Comparison of ENCODE assay signal across 11 cellular contexts in the genomic region with DNA sequence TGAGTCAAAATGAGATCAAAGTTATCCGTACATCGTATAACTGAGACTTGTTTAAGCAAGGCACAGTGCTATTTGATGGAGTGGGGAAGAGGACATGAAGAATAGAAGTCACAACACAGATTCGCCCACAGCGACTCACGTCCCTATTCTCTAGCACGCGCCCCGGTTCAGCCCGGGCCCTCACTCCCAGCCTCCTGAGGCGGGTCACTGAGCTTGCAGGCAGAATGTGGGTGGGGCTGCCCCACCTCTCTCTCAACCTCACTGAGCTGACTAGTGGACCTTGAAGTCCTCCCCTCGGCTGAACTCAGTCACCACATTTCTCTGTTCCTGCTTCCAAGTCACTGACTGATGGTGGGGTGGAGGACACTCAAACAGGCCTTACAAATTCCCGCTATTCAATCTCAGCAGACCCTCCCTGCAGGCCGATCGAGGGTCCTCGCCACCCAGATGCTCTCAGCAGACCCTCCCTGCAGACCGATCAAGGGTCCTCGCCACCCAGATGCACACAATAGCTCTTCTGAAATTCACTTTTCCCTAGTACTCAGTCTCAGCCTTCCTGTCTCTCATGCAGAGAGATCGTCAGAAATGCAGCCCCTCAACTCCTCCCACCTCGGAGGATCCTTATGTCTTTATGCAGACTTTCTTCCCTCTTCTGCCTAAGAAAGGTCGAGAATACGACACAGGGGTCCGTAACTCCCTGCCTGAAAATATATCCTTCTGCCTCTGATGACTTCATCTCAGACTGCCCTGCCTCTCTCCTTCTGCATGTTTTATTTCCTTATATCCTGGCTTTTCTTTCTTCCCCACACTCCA. TPM values are rescaled to one million over a fixed set of nuclear protein-coding genes. Genes with fewer than 3 reads are reported as not detected.
A peak's percentile ranks its signal among the peaks of the same experiment; 100 is the strongest.
DNase-seq lines count a peak whose midpoint lies in the region; ATAC-seq and FAIRE-seq lines count a peak whose summit lies in the region.
"Had no signal": no experiment of that assay in that cellular context is flagged by ENCODE, and none has a peak within 500 bp of the region (broad histone marks: within the 10 kb centered on the region; RNA-seq: fewer than 3 reads in every experiment).

No MANE protein-coding gene starts in this region.

- ATAC-seq in GM21619 (IDR thresholded peaks at IDR 0.05; ENCODE audit: unreplicated experiment) (peak; percentile 95), HG03457 (IDR thresholded peaks at IDR 0.05; ENCODE audit: unreplicated experiment) (peak; percentile 97), left lobe of liver (peak; percentile 30)

- DNase-seq in GM18507 (ENCODE audit: extremely low spot score, insufficient read length, low read depth): peak; percentile 72
- no peak for DNase-seq in left lobe of liver (ENCODE audit: low spot score)
- no peak for DNase-seq in NCI-H1417 (lab: John Stamatoyannopoulos, UW)
- no peak for DNase-seq in activated CD4-positive, alpha-beta memory T cell treated with anti-CD3 and anti-CD28 coated beads, Interleukin-2, amount 10 ng/mL, durations not matched to agents 7 days and 5 days
- no peak for DNase-seq in effector CD8-positive, alpha-beta T cell (lab: John Stamatoyannopoulos, UW)
- no peak for DNase-seq in NCI-H1417 treated with DMSO at 0.1 percent for 48 hours (lab: John Stamatoyannopoulos, UW)
- DNase-seq: NCI-H524 treated with DMSO at 0.1 percent for 48 hours, nucleus accumbens had no signal

- H3K9me3 Mint-ChIP-seq in activated CD4-positive, alpha-beta memory T cell treated with anti-CD3 and anti-CD28 coated beads, Interleukin-2, amount 10 ng/mL, durations not matched to agents 7 days and 5 days: no peaks in the 10 kb centered on the region

- no peaks in the 10 kb centered on the region for H3K36me3 Mint-ChIP-seq in activated CD4-positive, alpha-beta memory T cell treated with anti-CD3 and anti-CD28 coated beads, Interleukin-2, amount 10 ng/mL, durations not matched to agents 7 days and 5 days (ENCODE audit: low read depth)

- no peak overlapping the region for H3K27ac Mint-ChIP-seq in activated CD4-positive, alpha-beta memory T cell treated with anti-CD3 and anti-CD28 coated beads, Interleukin-2, amount 10 ng/mL, durations not matched to agents 7 days and 5 days

- CTCF ChIA-PET in activated CD4-positive, alpha-beta memory T cell treated with anti-CD3 and anti-CD28 coated beads, Interleukin-2, amount 10 ng/mL, durations not matched to agents 7 days and 5 days (lab: Charles Lee): no interaction called here

- peak; percentile 100 for FAIRE-seq in GM18507 (lab: Jason Lieb, UNC)
- FAIRE-seq: G401.6 had no signal

- peaks cover 5% of the 10 kb centered on the region for H3K4me1 Mint-ChIP-seq in activated CD4-positive, alpha-beta memory T cell treated with anti-CD3 and anti-CD28 coated beads, Interleukin-2, amount 10 ng/mL, durations not matched to agents 7 days and 5 days

- H3K4me3 Mint-ChIP-seq in activated CD4-positive, alpha-beta memory T cell treated with anti-CD3 and anti-CD28 coated beads, Interleukin-2, amount 10 ng/mL, durations not matched to agents 7 days and 5 days: no peak overlapping the region

- POLR2A ChIA-PET in activated CD4-positive, alpha-beta memory T cell treated with anti-CD3 and anti-CD28 coated beads, Interleukin-2, amount 10 ng/mL, durations not matched to agents 7 days and 5 days (lab: Charles Lee): no interaction called here

- H3K27me3 Mint-ChIP-seq in activated CD4-positive, alpha-beta memory T cell treated with anti-CD3 and anti-CD28 coated beads, Interleukin-2, amount 10 ng/mL, durations not matched to agents 7 days and 5 days: peaks cover 4% of the 10 kb centered on the region

RNA-seq across cellular contexts. Expression of gene GLDC, which starts 12.8 kb away (rescaled TPM):
- total RNA-seq in left lobe of liver: 112 TPM
- 1 to 10 TPM; 4.2 to 4.3 TPM for total RNA-seq in activated CD4-positive, alpha-beta memory T cell treated with anti-CD3 and anti-CD28 coated beads, Interleukin-2, amount 10 ng/mL, durations not matched to agents 7 days and 5 days

Comparison
In these comparisons a context has a peak if more than half of its experiments do, and no peak if none do; other contexts are left out.
1. ATAC-seq: peak in every context shown above with its lines; median percentile 97 in HG03457; 95 in GM21619; 30 in left lobe of liver.
2. RNA of gene GLDC, which starts 12.8 kb away (total RNA-seq): 112 TPM in left lobe of liver (single experiment); 4.2 to 4.3 TPM in activated CD4-positive, alpha-beta memory T cell treated with anti-CD3 and anti-CD28 coated beads, Interleukin-2, amount 10 ng/mL, durations not matched to agents 7 days and 5 days; every median in the first group is over 10 times any median in the second.